ENCODE assay signal across 8 cellular contexts in genomic region chr5:172002310-172002709, GRCh38. TPM values are rescaled to one million over a fixed set of nuclear protein-coding genes. Genes with fewer than 3 reads are reported as not detected.
DNase-seq lines count a peak whose midpoint lies in the region; ATAC-seq and TF ChIP-seq lines count a peak whose summit lies in the region.
"Had no signal": no experiment of that assay in that cellular context is flagged by ENCODE, and none has a peak within 500 bp of the region (broad histone marks: within the 10 kb centered on the region; RNA-seq: fewer than 3 reads in every experiment).

No MANE protein-coding gene starts in this region.

- TF ChIP-seq RAD21 in HCT116 (IDR thresholded peaks at IDR 0.05; ENCODE audit: low read depth): no peak
- TF ChIP-seq RAD21 in neural cell (conservative IDR thresholded peaks at IDR 0.05): peak; percentile 12

- TF ChIP-seq EP300 in neural cell (conservative IDR thresholded peaks at IDR 0.05; ENCODE audit: poor library complexity, severe bottlenecking): no peak

- CTCF ChIA-PET in Caco-2 (lab: Charles Lee): no interaction called here
- CTCF ChIA-PET in HCT116 (lab: Charles Lee): no interaction called here

- peaks cover 27% of the 10 kb centered on the region for H3K36me3 Mint-ChIP-seq in Caco-2 (ENCODE audit: insufficient read depth, unreplicated experiment)

- H3K4me1 ChIP-seq in Caco-2: peaks cover 14% of the 10 kb centered on the region
- peaks cover 9 to 26% of the 10 kb centered on the region in 2 experiments; a peak in 3 of 4 replicates for H3K4me1 ChIP-seq in HCT116 (ENCODE audit: control insufficient read depth in 1 of 2, insufficient read depth in 2 of 2, low read length in 2 of 2)

- H4K20me1 ChIP-seq in HCT116 (ENCODE audit: insufficient read depth) (peaks cover 22% of the 10 kb centered on the region; the same call in 1 of the 2 replicates), neural cell (ENCODE audit: insufficient read depth) (no peaks in the 10 kb centered on the region)

- H3K4me3 ChIP-seq in Caco-2 (ENCODE audit: low read depth, low read length) (no peak overlapping the region), HCT116 (replicated peaks in 1 of 2; ENCODE audit: low read depth in 1 of 2, low read length in 2 of 2) (no peak overlapping the region), astrocyte of the cerebellum (ENCODE audit: low read depth, low read length) (no peak overlapping the region), neural cell (ENCODE audit: low read length) (no peak overlapping the region)

- no peaks in the 10 kb centered on the region for H3K36me3 ChIP-seq in Caco-2 (ENCODE audit: control insufficient read depth, insufficient read depth, low read length)
- H3K36me3 ChIP-seq in HCT116 (ENCODE audit: control insufficient read depth in 1 of 2, insufficient read depth in 2 of 2, low read length in 2 of 2): no peaks in the 10 kb centered on the region
- H3K36me3 ChIP-seq in neural cell (ENCODE audit: insufficient read depth, low read length): no peaks in the 10 kb centered on the region

- H3K27ac ChIP-seq in HCT116 (ENCODE audit: low read depth, low read length) (no peak overlapping the region), neural cell (ENCODE audit: low read length) (no peak overlapping the region)

- H3K4me1 Mint-ChIP-seq in Caco-2 (ENCODE audit: low read depth, unreplicated experiment): peaks cover 41% of the 10 kb centered on the region

- H3K9ac ChIP-seq in HCT116 (ENCODE audit: low read length): no peak overlapping the region
- no peak overlapping the region for H3K9ac ChIP-seq in neural cell (ENCODE audit: low read length)

- RAD21 ChIA-PET in HCT116 (lab: Charles Lee; ENCODE audit: low non-redundant PET in 1 of 2, low total read pairs in 2 of 2, uncharacterized antibody in 2 of 2, unreplicated experiment in 2 of 2): no interaction called here

- H3K4me3 Mint-ChIP-seq in Caco-2 (ENCODE audit: unreplicated experiment): no peak overlapping the region

- peak in 1 of 2 experiments; percentile 29 for DNase-seq in Caco-2
- DNase-seq in HCT116 (ENCODE audit: low read depth, low spot score): peak; percentile 28
- no peak for DNase-seq in astrocyte of the cerebellum (ENCODE audit: low read depth)
- DNase-seq in NCI-H1436 (lab: John Stamatoyannopoulos, UW): no peak
- DNase-seq: aorta had no signal

- no peak overlapping the region for H3K27ac Mint-ChIP-seq in Caco-2 (ENCODE audit: unreplicated experiment)

- H3K27me3 ChIP-seq in Caco-2 (replicated peaks; ENCODE audit: control insufficient read depth, insufficient read depth, low read length) (no peaks in the 10 kb centered on the region), HCT116 (ENCODE audit: insufficient read depth, low read length) (no peaks in the 10 kb centered on the region), neural cell (ENCODE audit: insufficient read depth, low read depth, low read length) (no peaks in the 10 kb centered on the region)

- intact Hi-C loops in Caco-2 (cut with micrococcal nuclease; ENCODE audit: unreplicated experiment) (no loop called here), HCT116 (cut with micrococcal nuclease) (loop anchor here (10.0 kb wide), 1 partner anchor 292 kb away; no protein-coding TSS in a partner anchor)

- H3K9me3 ChIP-seq in Caco-2 (no peaks in the 10 kb centered on the region), HCT116 (ENCODE audit: control insufficient read depth in 1 of 2, insufficient read depth in 1 of 2, low read depth in 1 of 2, low read length in 2 of 2) (no peaks in the 10 kb centered on the region), neural cell (ENCODE audit: low read length) (no peaks in the 10 kb centered on the region)

- TF ChIP-seq CTCF in Caco-2 (IDR thresholded peaks at IDR 0.05; ENCODE audit: insufficient read depth in 1 of 2, low read depth in 1 of 2, low read length in 1 of 2, severe bottlenecking in 1 of 2, unreplicated experiment in 1 of 2): peak; percentile 24 to 56
- peak in 2 of 3 experiments; percentile 60; a peak in 4 of 6 replicates for TF ChIP-seq CTCF in HCT116 (IDR thresholded peaks at IDR 0.05 in 2 of 3, conservative IDR thresholded peaks at IDR 0.05 in 1 of 3; ENCODE audit: borderline replicate concordance in 1 of 3, insufficient read depth in 1 of 3, low read depth in 2 of 3, low read length in 2 of 3)
- TF ChIP-seq CTCF in astrocyte of the cerebellum (IDR thresholded peaks at IDR 0.05; ENCODE audit: low read depth, low read length, missing control alignments): peak; percentile 54
- TF ChIP-seq CTCF in neural cell (IDR thresholded peaks at IDR 0.05; ENCODE audit: poor library complexity, severe bottlenecking): peak; percentile 49

- no peak overlapping the region for H2AFZ ChIP-seq in HCT116 (ENCODE audit: low read depth, low read length, poor library complexity, severe bottlenecking)
- no peak overlapping the region for H2AFZ ChIP-seq in neural cell (ENCODE audit: low read depth, low read length)

- no peaks in the 10 kb centered on the region for H3K9me3 Mint-ChIP-seq in Caco-2 (ENCODE audit: unreplicated experiment)

- peaks cover 92% of the 10 kb centered on the region for H3K79me2 ChIP-seq in HCT116 (ENCODE audit: insufficient read depth, low read length)
- H3K79me2 ChIP-seq in neural cell (replicated peaks; ENCODE audit: insufficient read depth, low read length): peaks cover 89% of the 10 kb centered on the region

- H3K9me2 ChIP-seq in HCT116 (ENCODE audit: insufficient read depth) (no peaks in the 10 kb centered on the region), neural cell (ENCODE audit: insufficient read depth, low read length) (no peaks in the 10 kb centered on the region)

- BruUV-seq in Caco-2 (replicated peaks; lab: Mats Ljungman, UMichigan): no TSS peak
- no TSS peak for BruUV-seq in HCT116 (replicated peaks; lab: Mats Ljungman, UMichigan)

- H3K27me3 Mint-ChIP-seq in Caco-2 (ENCODE audit: insufficient read depth, unreplicated experiment): no peaks in the 10 kb centered on the region

- no peaks in the 10 kb centered on the region for H3F3A ChIP-seq in neural cell (ENCODE audit: insufficient read depth, low read length, poor library complexity, severe bottlenecking)

- H3K4me2 ChIP-seq in HCT116 (ENCODE audit: low read length): no peak overlapping the region
- H3K4me2 ChIP-seq in neural cell (ENCODE audit: low read length): no peak overlapping the region

- ATAC-seq in HCT116: no peak
- no peak for ATAC-seq in GM21360 (IDR thresholded peaks at IDR 0.05; ENCODE audit: unreplicated experiment)
- no peak for ATAC-seq in HG03354 (IDR thresholded peaks at IDR 0.05; ENCODE audit: poor library complexity, severe bottlenecking, unreplicated experiment)

- POLR2A ChIA-PET in Caco-2 (lab: Charles Lee): no interaction called here
- POLR2A ChIA-PET in HCT116 (lab: Charles Lee): no interaction called here

- TF ChIP-seq POLR2A in HCT116 (IDR thresholded peaks at IDR 0.05; ENCODE audit: borderline replicate concordance, extremely low read depth, insufficient read depth, insufficient read length): no peak

- in situ Hi-C loops in astrocyte of the cerebellum (cut with HindIII; ENCODE audit: low sequenced_read_pairs): no loop called here

TF ChIP-seq in HCT116, 20 proteins besides CTCF, POLR2A, EP300 and RAD21 (continues in another document):
- TF ChIP-seq MAX (IDR thresholded peaks at IDR 0.05) (no peak), EGR1 (IDR thresholded peaks at IDR 0.05; ENCODE audit: low read depth) (no peak), CBX3 (IDR thresholded peaks at IDR 0.05; ENCODE audit: low read depth) (no peak), EZH2 (IDR thresholded peaks at IDR 0.05) (no peak), TCF7L2 (IDR thresholded peaks at IDR 0.05; ENCODE audit: borderline replicate concordance, extremely low read depth, insufficient read depth, insufficient read length) (no peak), CEBPB (IDR thresholded peaks at IDR 0.05; ENCODE audit: low read depth) (no peak)

TF ChIP-seq in neural cell, 6 proteins besides CTCF, POLR2A, EP300 and RAD21:
- TF ChIP-seq EZH2 (IDR thresholded peaks at IDR 0.05; ENCODE audit: borderline replicate concordance, insufficient read depth, low read length, poor library complexity, severe bottlenecking) (no peak), REST (IDR thresholded peaks at IDR 0.05; ENCODE audit: borderline replicate concordance) (no peak), MXI1 (conservative IDR thresholded peaks at IDR 0.05; ENCODE audit: poor library complexity, severe bottlenecking) (no peak), SMC3 (conservative IDR thresholded peaks at IDR 0.05; ENCODE audit: poor library complexity) (no peak), TAF1 (IDR thresholded peaks at IDR 0.05; ENCODE audit: low read depth) (no peak), POLR2AphosphoS5 (IDR thresholded peaks at IDR 0.05) (no peak)

RNA-seq across cellular contexts. Expression of gene FBXW11, which starts 4.1 kb away (rescaled TPM):
- total RNA-seq in Caco-2 (2022) (46.2 and 46.3 TPM in 2 replicates), HCT116 (2021; ENCODE audit: unreplicated experiment) (52.0 TPM)
- polyA plus RNA-seq in HCT116 (2012): 25.7 and 25.8 TPM in 2 replicates
- 102 and 103 TPM in 2 replicates for polyA plus RNA-seq in neural cell
- polyA minus RNA-seq in neural cell: 214 and 225 TPM in 2 replicates
